9 cellular contexts compared by ENCODE assay signal in genomic region chr3:187777331-187778046, GRCh38. TPM values are rescaled to one million over a fixed set of nuclear protein-coding genes. Genes with fewer than 3 reads are reported as not detected.
A peak's percentile ranks its signal among the peaks of the same experiment; 100 is the strongest.
DNase-seq lines count a peak whose midpoint lies in the region; ATAC-seq, FAIRE-seq and TF ChIP-seq lines count a peak whose summit lies in the region.
"Had no signal": no experiment of that assay in that cellular context is flagged by ENCODE, and none has a peak within 500 bp of the region (broad histone marks: within the 10 kb centered on the region; RNA-seq: fewer than 3 reads in every experiment).

No MANE protein-coding gene starts in this region.

- H3F3A ChIP-seq in GM23248 (ENCODE audit: insufficient read depth) (peaks cover 19% of the 10 kb centered on the region), PC-3 (ENCODE audit: low read length, unreplicated experiment) (no peaks in the 10 kb centered on the region)

- no peaks in the 10 kb centered on the region for H3K27me3 ChIP-seq in CD4-positive, CD25-positive, alpha-beta regulatory T cell (ENCODE audit: control insufficient read depth, insufficient read depth, low read length)
- H3K27me3 ChIP-seq in GM23248 (replicated peaks; ENCODE audit: insufficient read depth) (no peaks in the 10 kb centered on the region), PC-3 (ENCODE audit: low read length) (no peaks in the 10 kb centered on the region), GM12878 (replicated peaks in 1 of 2; ENCODE audit: control insufficient read depth in 2 of 2, insufficient read depth in 2 of 2, low read length in 1 of 2) (no peaks in the 10 kb centered on the region), spleen (replicated peaks in 1 of 7) (no peaks in the 10 kb centered on the region)
- H3K27me3 ChIP-seq: adrenal gland had no signal

- peak overlapping the region; percentile 60 for H3K4me3 ChIP-seq in CD4-positive, CD25-positive, alpha-beta regulatory T cell (ENCODE audit: low read depth, low read length)
- H3K4me3 ChIP-seq in GM23248 (no peak overlapping the region), PC-3 (ENCODE audit: low read length) (no peak overlapping the region), GM12878 (no peak overlapping the region), spleen (peak overlapping the region in 1 of 8 donors; percentile 39)
- H3K4me3 ChIP-seq: adrenal gland had no signal

- RAD21 ChIA-PET in GM12878 (lab: Charles Lee; ENCODE audit: unreplicated experiment) = interaction anchor here (0.6 to 0.8 kb wide), 2 partner anchors 50 to 144 kb away, joined by 3 read pairs; no protein-coding TSS in a partner anchor

- no peak for TF ChIP-seq RAD21 in GM12878 (IDR thresholded peaks at IDR 0.05; ENCODE audit: insufficient read depth, low read depth, low read length)

- H3K4me2 ChIP-seq in GM23248 (ENCODE audit: unreplicated experiment) (peak overlapping the region; percentile 22), PC-3 (ENCODE audit: low read length) (peak overlapping the region; percentile 54), GM12878 (ENCODE audit: control insufficient read depth, insufficient read depth) (peak overlapping the region; percentile 24)

- H3K27ac ChIP-seq in CD4-positive, CD25-positive, alpha-beta regulatory T cell (ENCODE audit: insufficient read depth, low read length, poor library complexity, severe bottlenecking) = peak overlapping the region; percentile 73
- no peak overlapping the region for H3K27ac ChIP-seq in GM23248
- H3K27ac ChIP-seq in PC-3 (ENCODE audit: low read length) = peak overlapping the region; percentile 68
- no peak overlapping the region; the same call in 1 of the 2 replicates for H3K27ac ChIP-seq in GM12878 (ENCODE audit: control insufficient read depth, insufficient read depth)
- peak overlapping the region in 7 of 8 donors; percentile 69 to 89 (median 85) for H3K27ac ChIP-seq in spleen

- BruUV-seq in PC-3 (replicated peaks; lab: Mats Ljungman, UMichigan) = no TSS peak
- BruUV-seq in GM12878 (replicated peaks; lab: Mats Ljungman, UMichigan) = no TSS peak

- TF ChIP-seq EP300 in GM12878 (IDR thresholded peaks at IDR 0.05; ENCODE audit: borderline replicate concordance in 1 of 2, control insufficient read depth in 1 of 2, low read depth in 2 of 2, low read length in 2 of 2) = peak in 1 of 2 experiments; percentile 33; a peak in 1 of 4 replicates

- H2AFZ ChIP-seq in GM23248 (0 out of 2 replicates have a peak overlapping the region, but pooled peaks have one; percentile 50), PC-3 (ENCODE audit: low read length) (0 out of 2 replicates have a peak overlapping the region, but pooled peaks have one; percentile 6), GM12878 (ENCODE audit: control insufficient read depth, low read depth, low read length) (no peak overlapping the region; the same call in 1 of the 2 replicates)

- 53 to 54% methylated on average over 6 of the region's 6 CpGs for WGBS in GM23248 (ENCODE audit: low coverage in 1 of 2, low lambda C conversion rate in 2 of 2, missing lambda C conversion rate in 2 of 2), 2 experiments
- WGBS in GM12878 (ENCODE audit: insufficient coverage, insufficient replicate concordance, low lambda C conversion rate, missing lambda C conversion rate) = 14% methylated on average over 6 of the region's 6 CpGs
- 38 to 48% (median 46%) methylated on average over 6 of the region's 6 CpGs for WGBS in spleen, 5 donors

- CTCF ChIA-PET in PC-3 (lab: Charles Lee) (no interaction called here), GM12878 (lab: Yijun Ruan, JAX) (interaction anchor here (1.0 to 1.5 kb wide), 4 partner anchors 8 to 39 kb away, joined by 3 to 6 read pairs (median 4); no protein-coding TSS in a partner anchor)

- no peaks in the 10 kb centered on the region for H4K20me1 ChIP-seq in GM23248 (ENCODE audit: insufficient read depth)
- H4K20me1 ChIP-seq in PC-3 (ENCODE audit: low read length) = no peaks in the 10 kb centered on the region
- no peaks in the 10 kb centered on the region; the same call in 1 of the 2 replicates for H4K20me1 ChIP-seq in GM12878 (ENCODE audit: control insufficient read depth, insufficient read depth)

- H3K27me3 Mint-ChIP-seq in CD4-positive, CD25-positive, alpha-beta regulatory T cell = no peaks in the 10 kb centered on the region

- peaks cover 0 to 2% (median 0%) of the 10 kb centered on the region in 7 donors for H3K9me3 Mint-ChIP-seq in CD4-positive, CD25-positive, alpha-beta regulatory T cell

- DNase-seq in CD4-positive, CD25-positive, alpha-beta regulatory T cell = peak; percentile 4 to 87 (median 41)
- DNase-seq in GM23248 (peak; percentile 44), PC-3 (peak; percentile 90), GM12878 (ENCODE audit: low read depth, low spot score) (peak; percentile 46), spleen (no peak), NCI-H1694 treated with DMSO at 0.1 percent for 48 hours (lab: John Stamatoyannopoulos, UW) (no peak), NCI-H510A (lab: John Stamatoyannopoulos, UW) (no peak)

- SMC1A ChIA-PET in GM12878 (lab: Charles Lee; ENCODE audit: uncharacterized antibody, unreplicated experiment) = interaction anchor here (1.3 to 2.5 kb wide), 5 partner anchors 23 to 93 kb away, joined by 3 to 10 read pairs (median 5); partner anchors contain the start of gene BCL6

- TF ChIP-seq POLR2A in GM12878 (IDR thresholded peaks at IDR 0.05; ENCODE audit: low read depth, low read length) (no peak), spleen (IDR thresholded peaks at IDR 0.05) (no peak)

- peak overlapping the region; percentile 21 to 93 (median 85) for H3K27ac Mint-ChIP-seq in CD4-positive, CD25-positive, alpha-beta regulatory T cell

- peaks cover 0 to 27% (median 19%) of the 10 kb centered on the region in 4 donors for H3K4me1 Mint-ChIP-seq in CD4-positive, CD25-positive, alpha-beta regulatory T cell

- intact Hi-C loops in PC-3 (cut with micrococcal nuclease) = no loop called here
- intact Hi-C loops in GM12878 (cut with micrococcal nuclease; ENCODE audit: unreplicated experiment) = no loop called here
- intact Hi-C loops in spleen (cut with DNase I; ENCODE audit: low total_unique reads) = no loop called here

- in situ Hi-C loops in GM23248 (cut with MboI) (no loop called here), GM12878 (cut with MboI) (no loop called here)

- no peaks in the 10 kb centered on the region for H3K36me3 Mint-ChIP-seq in CD4-positive, CD25-positive, alpha-beta regulatory T cell

- H3K36me3 ChIP-seq in CD4-positive, CD25-positive, alpha-beta regulatory T cell (ENCODE audit: control insufficient read depth, insufficient read depth, low read length) = no peaks in the 10 kb centered on the region
- no peaks in the 10 kb centered on the region for H3K36me3 ChIP-seq in GM23248 (ENCODE audit: low read depth)
- H3K36me3 ChIP-seq in PC-3 (ENCODE audit: low read depth, low read length) = no peaks in the 10 kb centered on the region
- no peaks in the 10 kb centered on the region for H3K36me3 ChIP-seq in GM12878 (ENCODE audit: control insufficient read depth in 2 of 2, insufficient read depth in 2 of 2, low read length in 1 of 2)
- no peaks in the 10 kb centered on the region for H3K36me3 ChIP-seq in spleen
- H3K36me3 ChIP-seq: adrenal gland had no signal

- peaks cover 14% of the 10 kb centered on the region for H3K4me1 ChIP-seq in CD4-positive, CD25-positive, alpha-beta regulatory T cell (ENCODE audit: control insufficient read depth, insufficient read depth, low read length, poor library complexity, severe bottlenecking)
- H3K4me1 ChIP-seq in GM23248 (ENCODE audit: insufficient read depth) (peaks cover 11% of the 10 kb centered on the region), PC-3 (ENCODE audit: insufficient read depth, low read length) (peaks cover 21% of the 10 kb centered on the region), GM12878 (ENCODE audit: control insufficient read depth, insufficient read depth, low read length) (peaks cover 27% of the 10 kb centered on the region), spleen (peaks cover 0 to 43% (median 29%) of the 10 kb centered on the region in 6 donors)
- H3K4me1 ChIP-seq: adrenal gland had no signal

- FAIRE-seq in GM12878 (lab: Jason Lieb, UNC) = peak; percentile 27

- peak overlapping the region; percentile 3 to 54 (median 28) for H3K4me3 Mint-ChIP-seq in CD4-positive, CD25-positive, alpha-beta regulatory T cell

- H3K79me2 ChIP-seq in GM23248 (ENCODE audit: insufficient read depth) (no peaks in the 10 kb centered on the region), PC-3 (ENCODE audit: low read length) (no peaks in the 10 kb centered on the region), GM12878 (ENCODE audit: control insufficient read depth, insufficient read depth, low read length) (no peaks in the 10 kb centered on the region)

- TF ChIP-seq CTCF in PC-3 (conservative IDR thresholded peaks at IDR 0.05; ENCODE audit: low read depth, low read length) (no peak), GM12878 (IDR thresholded peaks at IDR 0.05 in 2 of 3, conservative IDR thresholded peaks at IDR 0.05 in 1 of 3; ENCODE audit: control insufficient read depth in 2 of 3, extremely low read depth in 1 of 3, insufficient read depth in 1 of 3, low read depth in 3 of 3, low read length in 3 of 3) (no peak), spleen (IDR thresholded peaks at IDR 0.05 in 8 of 11, conservative IDR thresholded peaks at IDR 0.05 in 3 of 11) (peak in 1 of 11 experiments; percentile 11)

- POLR2A ChIA-PET in PC-3 (lab: Charles Lee; ENCODE audit: unreplicated experiment) = no interaction called here
- POLR2A ChIA-PET in GM12878 (lab: Charles Lee) = no interaction called here

- no peaks in the 10 kb centered on the region for H3K9me2 ChIP-seq in GM23248 (ENCODE audit: insufficient read depth)
- H3K9me2 ChIP-seq in PC-3 (replicated peaks; ENCODE audit: low read length) = no peaks in the 10 kb centered on the region

- no peaks in the 10 kb centered on the region for H3K9me3 ChIP-seq in CD4-positive, CD25-positive, alpha-beta regulatory T cell (ENCODE audit: control insufficient read depth in 2 of 2, low read length in 2 of 2)
- H3K9me3 ChIP-seq in GM23248 (ENCODE audit: low read depth) (no peaks in the 10 kb centered on the region), PC-3 (ENCODE audit: low read length) (no peaks in the 10 kb centered on the region), GM12878 (replicated peaks; ENCODE audit: control insufficient read depth, insufficient read depth, low read length) (no peaks in the 10 kb centered on the region), spleen (no peaks in the 10 kb centered on the region)
- H3K9me3 ChIP-seq: adrenal gland had no signal

- no peak overlapping the region for H3K9ac ChIP-seq in GM23248
- H3K9ac ChIP-seq in PC-3 (ENCODE audit: low read length) = no peak overlapping the region
- H3K9ac ChIP-seq in GM12878 (ENCODE audit: control insufficient read depth, insufficient read depth, low read length) = no peak overlapping the region

- ATAC-seq in CD4-positive, CD25-positive, alpha-beta regulatory T cell (ENCODE audit: low read depth in 2 of 2) = peak; percentile 91 to 94
- peak; percentile 66 for ATAC-seq in PC-3
- ATAC-seq in GM12878 = peak; percentile 58
- ATAC-seq in HG03139 (IDR thresholded peaks at IDR 0.05; ENCODE audit: unreplicated experiment) = no peak

RNA-seq across cellular contexts. Expression of gene BCL6, which starts 32.2 kb away (rescaled TPM):
- 39.6 TPM for total RNA-seq in CD4-positive, CD25-positive, alpha-beta regulatory T cell
- 1 to 10 TPM; 1.8 to 3.4 (median 2.5) TPM for polyA plus RNA-seq in CD4-positive, CD25-positive, alpha-beta regulatory T cell
- 32.3 and 61.6 TPM in 2 replicates for total RNA-seq in GM23248 (2014; rRNA removed; shearing (Covaris generic))
- polyA plus RNA-seq in GM23248 (2016; fragmentation: Nextera tagmentation; extraction: Ambion mirVana) (6.3 and 8.7 TPM in 2 replicates), GM12878 (2011; rRNA removed) (0.12 TPM in 1 of 2 replicates, not detected in the other), GM12878 (2014; fragmentation: Illumina TruSeq; extraction: Trizol) (0.27 and 0.31 TPM in 2 replicates), GM12878 (2014; fragmentation: Nextera tagmentation; extraction: Ambion mirVana) (under 1 TPM; 0.04 to 0.06 TPM), GM12878 (2014; rRNA removed) (0.24 and 0.37 TPM in 2 replicates), GM12878 (2016; fragmentation: Nextera tagmentation; extraction: Ambion mirVana) (under 1 TPM; 0.10 to 0.11 TPM), spleen (10 to 100 TPM in 2 of 3 donors, 1 to 10 TPM in 1; 9.5 to 13.9 (median 12.0) TPM)
- total RNA-seq in PC-3 (2014; rRNA removed) (7.7 and 11.8 TPM in 2 replicates), GM12878 (2014; rRNA removed) (0.16 and 0.34 TPM in 2 replicates), GM12878 (2014; rRNA removed; fragmentation: Illumina TruSeq; extraction: Trizol) (0.18 and 0.28 TPM in 2 replicates), GM12878 (2021) (0.64 and 0.85 TPM in 2 replicates), spleen (100 to 1,000 TPM in 6 of 7 donors, 10 to 100 TPM in 1; 84.4 to 444 (median 168) TPM)
- total RNA-seq in GM12878 (2013; cell fraction: nucleolus; rRNA removed) = not detected in 2 replicates
- polyA plus RNA-seq in GM12878 (2011; ENCODE audit: low read depth) = not detected
- 0.08 and 0.22 TPM in 2 replicates for polyA plus RNA-seq in GM12878 (2011; cell fraction: cytosol; rRNA removed)
- polyA plus RNA-seq in GM12878 (2011; cell fraction: nucleus; rRNA removed) = 0.18 and 0.21 TPM in 2 replicates
- polyA plus RNA-seq in GM12878 (2012) = 0.21 and 0.37 TPM in 2 replicates
- 0.10 TPM in 1 of 2 replicates, not detected in the other for polyA minus RNA-seq in GM12878 (2011; rRNA and poly(A)+ RNA removed)
- not detected in 2 replicates for polyA minus RNA-seq in GM12878 (2011; cell fraction: cytosol; rRNA and poly(A)+ RNA removed)
- polyA minus RNA-seq in GM12878 (2011; cell fraction: nucleus; rRNA and poly(A)+ RNA removed) = 0.12 TPM in 1 of 2 replicates, not detected in the other

Comparison
In these comparisons a context has a peak if more than half of its experiments do, and no peak if none do; other contexts are left out.
1. DNase-seq: peak in CD4-positive, CD25-positive, alpha-beta regulatory T cell (3 of 3), GM23248 (single experiment), PC-3 (single experiment) and GM12878 (single experiment); none in spleen (single experiment), NCI-H1694 treated with DMSO at 0.1 percent for 48 hours (single experiment) and NCI-H510A (single experiment).
2. H3K27ac ChIP-seq: peak in CD4-positive, CD25-positive, alpha-beta regulatory T cell (single experiment), PC-3 (single experiment) and spleen (7 of 8); none in GM23248 (single experiment) and GM12878 (single experiment).
3. Peak in every context shown above with its lines, with median percentiles within 50 percentile points of each other: H3K4me2 ChIP-seq.